ENCODE assay signal across 8 cellular contexts in the genomic region with DNA sequence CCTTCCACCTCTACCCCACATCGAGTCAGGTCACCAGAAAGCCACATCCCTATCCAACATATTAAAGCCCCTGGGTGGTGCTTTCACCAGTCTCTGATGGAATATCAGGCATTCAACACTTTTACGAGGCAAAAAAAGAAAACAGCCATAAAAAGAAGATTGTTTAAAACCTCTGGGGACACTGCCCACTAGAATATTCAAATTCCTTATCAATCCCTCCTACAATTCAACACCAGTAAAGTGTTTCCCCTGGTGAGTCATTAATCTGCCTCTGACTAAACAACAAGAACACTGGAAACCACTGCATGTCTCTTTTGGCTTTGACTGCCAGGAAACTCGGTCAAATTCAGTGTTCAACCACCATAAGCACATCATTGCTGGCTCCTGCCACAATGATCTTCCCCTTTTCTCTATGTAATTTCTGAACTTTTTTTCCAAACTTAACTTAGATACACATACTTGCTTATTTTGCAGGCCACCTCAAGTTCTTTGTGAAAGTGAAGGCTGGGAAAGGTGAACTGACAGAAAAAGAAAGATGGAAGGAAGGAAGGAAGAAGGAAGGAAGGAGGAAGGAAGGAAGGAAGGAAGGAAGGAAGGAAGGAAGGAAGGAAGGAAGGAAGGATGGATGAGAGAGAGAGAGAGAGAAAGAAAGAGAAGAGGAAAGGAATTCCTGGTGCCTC.
DNase-seq lines count a peak whose midpoint lies in the region; ATAC-seq and TF ChIP-seq lines count a peak whose summit lies in the region.

No MANE protein-coding gene starts in this region.

- H4K8ac ChIP-seq in trophoblast cell (ENCODE audit: low read depth, low read length): no peak overlapping the region

- CTCF ChIA-PET in A673 (lab: Charles Lee) (no interaction called here), mammary epithelial cell (lab: Charles Lee; ENCODE audit: low non-redundant PET) (no interaction called here)

- intact Hi-C loops in A673 (cut with micrococcal nuclease; ENCODE audit: unreplicated experiment) (loop anchor here (1.0 kb wide), 1 partner anchor 455 kb away; no protein-coding TSS in a partner anchor), mammary epithelial cell (cut with micrococcal nuclease) (no loop called here)

- no peak overlapping the region for H2BK120ac ChIP-seq in trophoblast cell (ENCODE audit: insufficient read depth, low read length, poor library complexity)

- no peak overlapping the region for H4K12ac ChIP-seq in trophoblast cell (ENCODE audit: low read depth, low read length)

- H3K27me3 ChIP-seq in A673 (replicated peaks; ENCODE audit: insufficient read depth, low read depth, low read length, poor library complexity) (no peaks in the 10 kb centered on the region), mammary epithelial cell (ENCODE audit: insufficient read depth, low read length) (peaks cover 2% of the 10 kb centered on the region), trophoblast cell (ENCODE audit: insufficient read depth, low read length) (no peaks in the 10 kb centered on the region)

- H3K23ac ChIP-seq in trophoblast cell (ENCODE audit: low read length): no peak overlapping the region

- BruUV-seq in A673 (replicated peaks; lab: Mats Ljungman, UMichigan) (no TSS peak), mammary epithelial cell (replicated peaks; lab: Mats Ljungman, UMichigan) (no TSS peak)

- no peak overlapping the region for H3K14ac ChIP-seq in trophoblast cell (ENCODE audit: low read length)

- H2AFZ ChIP-seq in mammary epithelial cell (ENCODE audit: low read depth, low read length) (no peak overlapping the region), trophoblast cell (ENCODE audit: insufficient read depth, low read length, poor library complexity) (no peak overlapping the region)

- ATAC-seq in GM19035 (IDR thresholded peaks at IDR 0.05; ENCODE audit: unreplicated experiment): peak; percentile 51

- H2BK5ac ChIP-seq in trophoblast cell (ENCODE audit: low read depth, low read length, poor library complexity): no peak overlapping the region

- no peaks in the 10 kb centered on the region for H3K79me1 ChIP-seq in trophoblast cell (ENCODE audit: low read length)

- H3K27ac ChIP-seq in A673 (ENCODE audit: low read depth, low read length, poor library complexity, severe bottlenecking) (peak overlapping the region; percentile 58), mammary epithelial cell (ENCODE audit: insufficient read depth, low read depth, low read length) (no peak overlapping the region), trophoblast cell (ENCODE audit: low read depth, low read length) (no peak overlapping the region)

- DNase-seq in A673 (ENCODE audit: low spot score) (peak; percentile 93), HS-5 (ENCODE audit: low read depth) (peak; percentile 43), mammary epithelial cell (peak; percentile 76), HUDEP-2 (lab: John Stamatoyannopoulos, UW; ENCODE audit: unreplicated experiment in 76 of 76) (no peak), NCI-H2196 treated with DMSO at 0.1 percent for 48 hours (lab: John Stamatoyannopoulos, UW; ENCODE audit: unreplicated experiment) (no peak), NCI-H510A (lab: John Stamatoyannopoulos, UW) (no peak), trophoblast cell (no peak)

- in situ Hi-C loops in mammary epithelial cell (cut with MboI; ENCODE audit: low sequenced_read_pairs in 2 of 2): no loop called here

- POLR2A ChIA-PET in A673 (lab: Charles Lee; ENCODE audit: low non-redundant PET): no interaction called here

- TF ChIP-seq CTCF in A673 (conservative IDR thresholded peaks at IDR 0.05; ENCODE audit: low read depth, low read length) (no peak), mammary epithelial cell (conservative IDR thresholded peaks at IDR 0.05 in 1 of 2, IDR thresholded peaks at IDR 0.05 in 1 of 2; ENCODE audit: extremely low read depth in 1 of 2, insufficient read depth in 1 of 2, low read depth in 1 of 2, low read length in 2 of 2) (no peak)

- no peaks in the 10 kb centered on the region for H3K79me2 ChIP-seq in mammary epithelial cell (ENCODE audit: insufficient read depth, low read length)
- H3K79me2 ChIP-seq in trophoblast cell (ENCODE audit: control insufficient read depth, insufficient read depth, low read length, poor library complexity): no peaks in the 10 kb centered on the region

- H3K4me1 ChIP-seq in A673 (ENCODE audit: insufficient read depth, low read length, poor library complexity, severe bottlenecking): peaks cover 33% of the 10 kb centered on the region
- peaks cover 22% of the 10 kb centered on the region for H3K4me1 ChIP-seq in mammary epithelial cell (ENCODE audit: insufficient read depth, low read length)
- no peaks in the 10 kb centered on the region for H3K4me1 ChIP-seq in trophoblast cell (ENCODE audit: control insufficient read depth in 1 of 2, insufficient read depth in 2 of 2, low read length in 2 of 2)

- H3K9ac ChIP-seq in mammary epithelial cell (ENCODE audit: insufficient read depth, low read length) (no peak overlapping the region), trophoblast cell (ENCODE audit: low read length) (no peak overlapping the region)

- H3K36me3 ChIP-seq in A673 (ENCODE audit: insufficient read depth, low read length, poor library complexity, severe bottlenecking) (no peaks in the 10 kb centered on the region), mammary epithelial cell (ENCODE audit: insufficient read depth, low read length) (no peaks in the 10 kb centered on the region), trophoblast cell (ENCODE audit: control insufficient read depth in 1 of 2, insufficient read depth in 2 of 2, low read length in 2 of 2) (no peaks in the 10 kb centered on the region)

- no peak overlapping the region for H2AK5ac ChIP-seq in trophoblast cell (ENCODE audit: low read length)

- no peaks in the 10 kb centered on the region for H4K20me1 ChIP-seq in mammary epithelial cell (ENCODE audit: insufficient read depth, low read length)

- H3K9me3 ChIP-seq in A673 (ENCODE audit: low read depth, low read length, poor library complexity, severe bottlenecking) (peaks cover 4% of the 10 kb centered on the region), mammary epithelial cell (replicated peaks; ENCODE audit: insufficient read depth, low read length) (no peaks in the 10 kb centered on the region), trophoblast cell (ENCODE audit: insufficient read depth, low read depth, low read length) (no peaks in the 10 kb centered on the region)

- H3K4me3 ChIP-seq in A673 (ENCODE audit: low read depth, low read length, poor library complexity, severe bottlenecking) (no peak overlapping the region), mammary epithelial cell (replicated peaks in 1 of 3; ENCODE audit: insufficient read depth in 1 of 3, low read depth in 2 of 3, low read length in 3 of 3) (no peak overlapping the region), trophoblast cell (ENCODE audit: low read depth, low read length) (no peak overlapping the region)

- 47% methylated on average over 3 of the region's 3 CpGs for WGBS in mammary epithelial cell (ENCODE audit: low coverage, missing lambda C conversion rate)
- WGBS in trophoblast cell (ENCODE audit: extremely low coverage, insufficient coverage, insufficient read length): no CpG with 5 or more reads among the region's 3 CpGs

- H3K4me2 ChIP-seq in mammary epithelial cell (ENCODE audit: insufficient read depth, low read depth, low read length) (no peak overlapping the region), trophoblast cell (ENCODE audit: low read length) (no peak overlapping the region)

- H3K18ac ChIP-seq in trophoblast cell (ENCODE audit: low read length): no peak overlapping the region

- dilution Hi-C loops in mammary epithelial cell (cut with HindIII; ENCODE audit: low sequenced_read_pairs): no loop called here

- H4K91ac ChIP-seq in trophoblast cell (ENCODE audit: low read depth, low read length): no peak overlapping the region

- H3K4ac ChIP-seq in trophoblast cell (ENCODE audit: low read depth, low read length): no peak overlapping the region

- no peak overlapping the region for H2BK12ac ChIP-seq in trophoblast cell (ENCODE audit: low read length)

Comparison
In these comparisons a context has a peak if more than half of its experiments do, and no peak if none do; other contexts are left out.
1. DNase-seq: peak in A673 (single experiment), HS-5 (single experiment) and mammary epithelial cell (single experiment); none in HUDEP-2 (0 of 76), NCI-H2196 treated with DMSO at 0.1 percent for 48 hours (single experiment), NCI-H510A (single experiment) and trophoblast cell (0 of 2).